18 cellular contexts compared by ENCODE assay signal in the genomic region with DNA sequence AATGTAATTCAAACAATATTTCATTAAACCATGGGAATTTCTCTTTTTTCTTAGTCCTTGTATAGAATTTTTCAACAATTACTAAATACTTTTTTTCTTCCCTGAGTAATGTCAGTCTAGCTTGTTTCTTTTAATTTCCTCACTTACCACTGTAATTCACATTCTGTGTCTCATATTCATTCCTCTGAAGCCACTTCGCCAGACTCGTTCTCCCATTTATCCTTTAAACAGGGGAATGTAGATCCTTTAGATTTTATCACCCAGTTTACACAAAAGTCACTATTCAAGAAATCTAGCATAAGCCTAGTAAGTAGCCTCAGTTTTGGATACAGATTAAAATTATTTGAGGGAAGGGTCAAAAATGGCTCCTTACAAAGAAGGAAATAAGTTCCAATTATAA. TPM values are rescaled to one million over a fixed set of nuclear protein-coding genes. Genes with fewer than 3 reads are reported as not detected.
DNase-seq lines count a peak whose midpoint lies in the region; ATAC-seq and TF ChIP-seq lines count a peak whose summit lies in the region.
"Had no signal": no experiment of that assay in that cellular context is flagged by ENCODE, and none has a peak within 500 bp of the region (broad histone marks: within the 10 kb centered on the region; RNA-seq: fewer than 3 reads in every experiment).

No MANE protein-coding gene starts in this region.

- H3K36me3 ChIP-seq in neutrophil: peaks cover 4% of the 10 kb centered on the region
- H3K36me3 ChIP-seq in ascending aorta: no peaks in the 10 kb centered on the region
- H3K36me3 ChIP-seq in vagina: no peaks in the 10 kb centered on the region
- H3K36me3 ChIP-seq: esophagus squamous epithelium, SJSA1 had no signal

- H3K4me3 ChIP-seq in neutrophil (ENCODE audit: low read depth in 1 of 2, low read length in 1 of 2) (no peak overlapping the region), right cardiac atrium (ENCODE audit: low read length) (no peak overlapping the region), ascending aorta (no peak overlapping the region), vagina (no peak overlapping the region)
- H3K4me3 ChIP-seq: esophagus squamous epithelium, SJSA1 had no signal

- H3K4me3 Mint-ChIP-seq in activated T-cell treated with anti-CD3 and anti-CD28 coated beads, Interleukin-2, amount 50 U/mL, for 72 hours: no peak overlapping the region
- H3K4me3 Mint-ChIP-seq in IgD-negative memory B cell: peak overlapping the region in 2 of 4 donors; percentile 15 to 16
- H3K4me3 Mint-ChIP-seq in activated naive CD8-positive, alpha-beta T cell: peak overlapping the region; percentile 35

- H3K36me3 Mint-ChIP-seq in activated T-cell treated with anti-CD3 and anti-CD28 coated beads, Interleukin-2, amount 50 U/mL, for 72 hours (ENCODE audit: insufficient read depth in 2 of 2): peaks cover 0 to 5% of the 10 kb centered on the region in 2 donors
- H3K36me3 Mint-ChIP-seq in IgD-negative memory B cell: peaks cover 3% of the 10 kb centered on the region
- H3K36me3 Mint-ChIP-seq in activated naive CD8-positive, alpha-beta T cell: peaks cover 15% of the 10 kb centered on the region

- peak overlapping the region; percentile 57 for H3K27ac Mint-ChIP-seq in activated T-cell treated with anti-CD3 and anti-CD28 coated beads, Interleukin-2, amount 50 U/mL, for 72 hours
- peak overlapping the region in 2 of 3 donors; percentile 3 to 13 for H3K27ac Mint-ChIP-seq in IgD-negative memory B cell
- peak overlapping the region; percentile 69 for H3K27ac Mint-ChIP-seq in activated naive CD8-positive, alpha-beta T cell

- TF ChIP-seq CTCF in neutrophil (IDR thresholded peaks at IDR 0.05) (no peak), ascending aorta (IDR thresholded peaks at IDR 0.05) (no peak), vagina (IDR thresholded peaks at IDR 0.05) (no peak)

- no peaks in the 10 kb centered on the region for H3K27me3 ChIP-seq in neutrophil
- H3K27me3 ChIP-seq in right cardiac atrium (ENCODE audit: control insufficient read depth, insufficient read depth): no peaks in the 10 kb centered on the region
- H3K27me3 ChIP-seq in ascending aorta: no peaks in the 10 kb centered on the region
- H3K27me3 ChIP-seq in vagina: no peaks in the 10 kb centered on the region
- H3K27me3 ChIP-seq: esophagus squamous epithelium, SJSA1 had no signal

- H3K27ac ChIP-seq in neutrophil (peak overlapping the region; percentile 65), right cardiac atrium (ENCODE audit: low read length) (no peak overlapping the region), ascending aorta (no peak overlapping the region), vagina (no peak overlapping the region)
- H3K27ac ChIP-seq: esophagus squamous epithelium, HL-60, SJSA1 had no signal

- no peaks in the 10 kb centered on the region for H3K9me3 ChIP-seq in neutrophil
- no peaks in the 10 kb centered on the region for H3K9me3 ChIP-seq in right cardiac atrium (ENCODE audit: control insufficient read depth, low read length)
- H3K9me3 ChIP-seq in ascending aorta: no peaks in the 10 kb centered on the region
- no peaks in the 10 kb centered on the region for H3K9me3 ChIP-seq in vagina
- H3K9me3 ChIP-seq: esophagus squamous epithelium, SJSA1 had no signal

- peaks cover 71 to 97% of the 10 kb centered on the region in 2 experiments for H3K4me1 ChIP-seq in neutrophil (ENCODE audit: control insufficient read depth in 1 of 2, insufficient read depth in 1 of 2, low read depth in 1 of 2, low read length in 1 of 2)
- H3K4me1 ChIP-seq in right cardiac atrium (ENCODE audit: control insufficient read depth, insufficient read depth, low read length): peaks cover 2% of the 10 kb centered on the region
- H3K4me1 ChIP-seq in ascending aorta: peaks cover under 1 to 16% of the 10 kb centered on the region in 2 donors
- H3K4me1 ChIP-seq in vagina: peaks cover 92% of the 10 kb centered on the region

- 82% methylated on average over 2 of the region's 2 CpGs for WGBS in right cardiac atrium

- DNase-seq in activated T-cell treated with anti-CD3 and anti-CD28 coated beads, Interleukin-2, amount 50 U/mL, for 72 hours: no peak
- DNase-seq in activated T-cell treated with anti-CD3 and anti-CD28 coated beads, Interleukin-2, amount 50 U/mL, for 1 hour: no peak
- DNase-seq in right cardiac atrium (no peak), ascending aorta (ENCODE audit: low spot score in 2 of 2) (no peak), vagina (ENCODE audit: extremely low spot score in 2 of 2) (no peak)
- DNase-seq: activated CD4-positive, alpha-beta T cell treated with anti-CD3 and anti-CD28 coated beads for 48 hours; anterior cingulate cortex; CD8-positive, alpha-beta memory T cell; effector memory CD4-positive, alpha-beta T cell; esophagus squamous epithelium; NCI-H187; NCI-H82; stimulated activated CD4-positive, alpha-beta T cell treated with anti-CD3 and anti-CD28 coated beads, Interleukin-2, amount 100 ng/mL, for 48 hours had no signal

- TF ChIP-seq POLR2A in vagina (IDR thresholded peaks at IDR 0.05): no peak

- ATAC-seq in activated T-cell treated with anti-CD3 and anti-CD28 coated beads, Interleukin-2, amount 50 U/mL, for 72 hours (replicated peaks in 1 of 2): no peak
- no peak for ATAC-seq in right cardiac atrium

- H3K27me3 Mint-ChIP-seq in activated T-cell treated with anti-CD3 and anti-CD28 coated beads, Interleukin-2, amount 50 U/mL, for 72 hours (ENCODE audit: low read depth): no peaks in the 10 kb centered on the region
- no peaks in the 10 kb centered on the region for H3K27me3 Mint-ChIP-seq in IgD-negative memory B cell
- no peaks in the 10 kb centered on the region for H3K27me3 Mint-ChIP-seq in activated naive CD8-positive, alpha-beta T cell
- H3K27me3 Mint-ChIP-seq: CD8-positive, alpha-beta memory T cell had no signal

- H3K9me3 Mint-ChIP-seq in activated T-cell treated with anti-CD3 and anti-CD28 coated beads, Interleukin-2, amount 50 U/mL, for 72 hours: no peaks in the 10 kb centered on the region
- H3K9me3 Mint-ChIP-seq in IgD-negative memory B cell: no peaks in the 10 kb centered on the region
- no peaks in the 10 kb centered on the region for H3K9me3 Mint-ChIP-seq in activated naive CD8-positive, alpha-beta T cell (ENCODE audit: low read depth)
- H3K9me3 Mint-ChIP-seq: CD8-positive, alpha-beta memory T cell had no signal

- intact Hi-C loops in right cardiac atrium (cut with DNase I) (loop anchor here in 1 of 4 donors (10.0 kb wide), 1 partner anchor 58 kb away; no protein-coding TSS in a partner anchor), ascending aorta (cut with DNase I) (no loop called here), vagina (cut with DNase I) (no loop called here)

- H3K4me1 Mint-ChIP-seq in activated T-cell treated with anti-CD3 and anti-CD28 coated beads, Interleukin-2, amount 50 U/mL, for 72 hours (ENCODE audit: low read depth): peaks cover 91% of the 10 kb centered on the region
- peaks cover 64 to 69% (median 67%) of the 10 kb centered on the region in 3 donors for H3K4me1 Mint-ChIP-seq in IgD-negative memory B cell
- H3K4me1 Mint-ChIP-seq in activated naive CD8-positive, alpha-beta T cell (ENCODE audit: low read depth): peaks cover 88% of the 10 kb centered on the region

RNA-seq across cellular contexts. Expression of a gene that starts 6.8 kb away (rescaled TPM):
- 10 to 100 TPM; 94.0 to 97.7 TPM for total RNA-seq in activated T-cell treated with anti-CD3 and anti-CD28 coated beads, Interleukin-2, amount 50 U/mL, for 72 hours
- 70.6 TPM for polyA plus RNA-seq in IgD-negative memory B cell
- total RNA-seq in right cardiac atrium: 10 to 100 TPM; 44.1 to 65.7 (median 51.2) TPM
- polyA plus RNA-seq in right cardiac atrium: 38.0 TPM
- total RNA-seq in ascending aorta: 48.2 TPM
- total RNA-seq in vagina: 74.2 TPM

Comparison
In these comparisons a context has a peak if more than half of its experiments do, and no peak if none do; other contexts are left out.
1. H3K27ac Mint-ChIP-seq: peak in every context shown above with its lines; median percentile 69 in activated naive CD8-positive, alpha-beta T cell; 57 in activated T-cell treated with anti-CD3 and anti-CD28 coated beads, Interleukin-2, amount 50 U/mL, for 72 hours; 8 in IgD-negative memory B cell.